20 cellular contexts compared by ENCODE assay signal in genomic region chr15:62483817-62484216, GRCh38.
DNase-seq lines count a peak whose midpoint lies in the region; ATAC-seq, FAIRE-seq and TF ChIP-seq lines count a peak whose summit lies in the region.
"Had no signal": no experiment of that assay in that cellular context is flagged by ENCODE, and none has a peak within 500 bp of the region (broad histone marks: within the 10 kb centered on the region; RNA-seq: fewer than 3 reads in every experiment).

No MANE protein-coding gene starts in this region.

- DNase-seq in GM23248 (peak; percentile 61), adipocyte (ENCODE audit: low read depth) (peak; percentile 57), left ventricle myocardium superior (peak; percentile 47), stomach (peak; percentile 40), brain microvascular endothelial cell (no peak), D721Med (ENCODE audit: insufficient read length, low spot score) (no peak)
- DNase-seq: activated CD8-positive, alpha-beta memory T cell treated with anti-CD3 and anti-CD28 coated beads for 24 hours; activated effector memory CD4-positive, alpha-beta T cell treated with anti-CD3 and anti-CD28 coated beads, Interleukin-2, amount 50 U/mL, for 16 hours; dermis blood vessel endothelial cell; DMS53; NCI-H1436; NCI-H446; nephron progenitor cell; stimulated activated CD4-positive, alpha-beta T cell treated with anti-CD3 and anti-CD28 coated beads, Interleukin-2, amount 100 ng/mL, for 24 hours; upper lobe of left lung; WERI-Rb-1 had no signal

- H3K27ac ChIP-seq in GM23248 (peak overlapping the region; percentile 65), stomach (no peak overlapping the region), brain microvascular endothelial cell (no peak overlapping the region)
- H3K27ac ChIP-seq: BLaER1, esophagus muscularis mucosa, upper lobe of left lung, WERI-Rb-1 had no signal

- H3F3A ChIP-seq in GM23248 (ENCODE audit: insufficient read depth), result peaks cover 34% of the 10 kb centered on the region

- H3K9me3 ChIP-seq in GM23248 (ENCODE audit: low read depth), result no peaks in the 10 kb centered on the region
- H3K9me3 ChIP-seq in adipocyte (ENCODE audit: control insufficient read depth, low read length), result no peaks in the 10 kb centered on the region
- H3K9me3 ChIP-seq in stomach, result no peaks in the 10 kb centered on the region
- H3K9me3 ChIP-seq: BLaER1, esophagus muscularis mucosa, upper lobe of left lung had no signal

- peak; percentile 93 for ATAC-seq in left ventricle myocardium superior
- no peak for ATAC-seq in GM21447 (IDR thresholded peaks at IDR 0.05; ENCODE audit: unreplicated experiment)

- H3K4me1 ChIP-seq in GM23248 (ENCODE audit: insufficient read depth), result peaks cover 33% of the 10 kb centered on the region
- peaks cover 53% of the 10 kb centered on the region for H3K4me1 ChIP-seq in adipocyte (ENCODE audit: control insufficient read depth, insufficient read depth, low read length)
- peaks cover 0 to 17% (median 9%) of the 10 kb centered on the region in 4 donors for H3K4me1 ChIP-seq in stomach
- H3K4me1 ChIP-seq: BLaER1, upper lobe of left lung had no signal

- in situ Hi-C loops in GM23248 (cut with MboI), result no loop called here
- in situ Hi-C loops in brain microvascular endothelial cell (cut with HindIII; ENCODE audit: low pct_ligation_motif_present, low sequenced_read_pairs), result no loop called here

- H3K9me2 ChIP-seq in GM23248 (ENCODE audit: insufficient read depth), result no peaks in the 10 kb centered on the region

- intact Hi-C loops in left ventricle myocardium superior (cut with micrococcal nuclease) (no loop called here), stomach (cut with DNase I; ENCODE audit: low total_unique reads) (no loop called here)

- H3K9ac ChIP-seq in GM23248 (0 out of 2 replicates have a peak overlapping the region, but pooled peaks have one; percentile 26), adipocyte (ENCODE audit: low read length) (peak overlapping the region; percentile 62)
- H3K9ac ChIP-seq: BLaER1 had no signal

- TF ChIP-seq CTCF in stomach (IDR thresholded peaks at IDR 0.05) (no peak), brain microvascular endothelial cell (IDR thresholded peaks at IDR 0.05; ENCODE audit: low read depth, low read length, missing control alignments) (no peak), D721Med (IDR thresholded peaks at IDR 0.05; ENCODE audit: insufficient read depth, missing control alignments) (no peak)

- 33 to 47% methylated on average over 4 of the region's 4 CpGs for WGBS in GM23248 (ENCODE audit: low coverage in 1 of 2, low lambda C conversion rate in 2 of 2, missing lambda C conversion rate in 2 of 2), 2 experiments
- 39 to 50% (median 47%) methylated on average over 4 of the region's 4 CpGs for WGBS in stomach, 5 donors

- H3K36me3 ChIP-seq in GM23248 (ENCODE audit: low read depth) (no peaks in the 10 kb centered on the region), adipocyte (ENCODE audit: control insufficient read depth, insufficient read depth, low read length, severe bottlenecking) (peaks cover 5% of the 10 kb centered on the region), stomach (no peaks in the 10 kb centered on the region), brain microvascular endothelial cell (replicated peaks) (no peaks in the 10 kb centered on the region)
- H3K36me3 ChIP-seq: BLaER1, esophagus muscularis mucosa, upper lobe of left lung, WERI-Rb-1 had no signal

- TF ChIP-seq EP300 in stomach (IDR thresholded peaks at IDR 0.05), result no peak

- no peak overlapping the region for H3K4me3 ChIP-seq in GM23248
- no peak overlapping the region for H3K4me3 ChIP-seq in adipocyte (ENCODE audit: low read length)
- no peak overlapping the region for H3K4me3 ChIP-seq in stomach
- H3K4me3 ChIP-seq in brain microvascular endothelial cell (ENCODE audit: low read depth, low read length), result no peak overlapping the region
- H3K4me3 ChIP-seq: BLaER1, esophagus muscularis mucosa, upper lobe of left lung had no signal

- H4K20me1 ChIP-seq in GM23248 (ENCODE audit: insufficient read depth), result no peaks in the 10 kb centered on the region
- H4K20me1 ChIP-seq: BLaER1 had no signal

- FAIRE-seq in D721Med (lab: Jason Lieb, UNC), result no peak
- FAIRE-seq: H54 had no signal

- peak overlapping the region; percentile 57 for H3K4me2 ChIP-seq in GM23248 (ENCODE audit: unreplicated experiment)
- H3K4me2 ChIP-seq: BLaER1 had no signal

- H3K79me2 ChIP-seq in GM23248 (ENCODE audit: insufficient read depth), result peaks cover 47% of the 10 kb centered on the region

- no peak for TF ChIP-seq POLR2A in stomach (IDR thresholded peaks at IDR 0.05)

- no peak overlapping the region for H2AFZ ChIP-seq in GM23248

- H3K27me3 ChIP-seq in GM23248 (replicated peaks; ENCODE audit: insufficient read depth) (no peaks in the 10 kb centered on the region), adipocyte (replicated peaks; ENCODE audit: control insufficient read depth, insufficient read depth, low read length) (no peaks in the 10 kb centered on the region), stomach (no peaks in the 10 kb centered on the region), brain microvascular endothelial cell (replicated peaks) (no peaks in the 10 kb centered on the region)
- H3K27me3 ChIP-seq: BLaER1, esophagus muscularis mucosa, upper lobe of left lung had no signal

Comparison
In these comparisons a context has a peak if more than half of its experiments do, and no peak if none do; other contexts are left out.
1. DNase-seq: peak in GM23248 (single experiment), adipocyte (single experiment), left ventricle myocardium superior (single experiment) and stomach (single experiment); none in brain microvascular endothelial cell (single experiment) and D721Med (single experiment).